In genomic region chr9:128339761-128340690, GRCh38 we compare ENCODE assay signal across 8 cellular contexts. TPM values are rescaled to one million over a fixed set of nuclear protein-coding genes. Genes with fewer than 3 reads are reported as not detected.
A peak's percentile ranks its signal among the peaks of the same experiment; 100 is the strongest.
DNase-seq lines count a peak whose midpoint lies in the region; ATAC-seq, FAIRE-seq and TF ChIP-seq lines count a peak whose summit lies in the region.

Gene SLC27A4, plus strand, starts transcription at chr9:128340527. Its CDS starts 2,606 bp downstream, at chr9:128343133.

- TF ChIP-seq CTCF in esophagus muscularis mucosa (IDR thresholded peaks at IDR 0.05) = peak in 1 of 3 experiments; percentile 29

- H3K4me3 ChIP-seq in CD8-positive, alpha-beta memory T cell (ENCODE audit: low read length) = peak within 1 kb of the TSS; percentile 75
- H3K4me3 ChIP-seq in esophagus muscularis mucosa (peak within 1 kb of the TSS; percentile 77 to 97 (median 90)), muscle layer of duodenum (ENCODE audit: low read depth in 1 of 2, low read length in 2 of 2) (peak within 1 kb of the TSS; percentile 81 to 87)

- peaks cover 6 to 13% (median 12%) of the 10 kb centered on the region in 3 donors for H3K4me1 Mint-ChIP-seq in CD8-positive, alpha-beta memory T cell
- H3K4me1 Mint-ChIP-seq in activated T-cell treated with anti-CD3 and anti-CD28 coated beads, Interleukin-2, amount 50 U/mL, for 4 hours (ENCODE audit: low read depth) = peaks cover 8% of the 10 kb centered on the region

- peak; percentile 86 for ATAC-seq in GM19455 (IDR thresholded peaks at IDR 0.05; ENCODE audit: unreplicated experiment)
- ATAC-seq in activated T-cell treated with anti-CD3 and anti-CD28 coated beads, Interleukin-2, amount 50 U/mL, for 4 hours = peak; percentile 96 to 97

- peaks cover 0 to 24% (median 0%) of the 10 kb centered on the region in 3 donors for H3K36me3 Mint-ChIP-seq in CD8-positive, alpha-beta memory T cell
- H3K36me3 Mint-ChIP-seq in activated T-cell treated with anti-CD3 and anti-CD28 coated beads, Interleukin-2, amount 50 U/mL, for 4 hours (ENCODE audit: insufficient read depth) = peaks cover 3% of the 10 kb centered on the region

- CTCF ChIA-PET in CD8-positive, alpha-beta memory T cell (lab: Charles Lee) = interaction anchor here (1.0 to 2.0 kb wide), 4 partner anchors 9 to 44 kb away, joined by 4 to 5 read pairs (median 4); no protein-coding TSS in a partner anchor

- no peaks in the 10 kb centered on the region for H3K9me3 Mint-ChIP-seq in CD8-positive, alpha-beta memory T cell
- H3K9me3 Mint-ChIP-seq in activated T-cell treated with anti-CD3 and anti-CD28 coated beads, Interleukin-2, amount 50 U/mL, for 4 hours = no peaks in the 10 kb centered on the region

- H3K4me3 Mint-ChIP-seq in CD8-positive, alpha-beta memory T cell = peak within 1 kb of the TSS; percentile 81 to 99 (median 92)
- H3K4me3 Mint-ChIP-seq in activated T-cell treated with anti-CD3 and anti-CD28 coated beads, Interleukin-2, amount 50 U/mL, for 4 hours = peak within 1 kb of the TSS; percentile 92

- DNase-seq in CD8-positive, alpha-beta memory T cell = peak; percentile 76 to 86 (median 81)
- DNase-seq in HTR-8/SVneo (ENCODE audit: insufficient read length, low spot score) = peak; percentile 69
- DNase-seq in activated T-cell treated with anti-CD3 and anti-CD28 coated beads, Interleukin-2, amount 50 U/mL, for 4 hours = peak; percentile 71
- no peak for DNase-seq in esophagus muscularis mucosa (ENCODE audit: extremely low spot score)
- DNase-seq in stimulated activated CD8-positive, alpha-beta memory T cell treated with anti-CD3 and anti-CD28 coated beads, Interleukin-7, amount 100 ng/mL, for 48 hours (ENCODE audit: extremely low read depth in 1 of 2, low read depth in 1 of 2) = peak; percentile 52 to 69

- H3K27me3 ChIP-seq in CD8-positive, alpha-beta memory T cell (ENCODE audit: insufficient read depth, low read length, poor library complexity, severe bottlenecking) = no peaks in the 10 kb centered on the region
- no peaks in the 10 kb centered on the region for H3K27me3 ChIP-seq in esophagus muscularis mucosa
- no peaks in the 10 kb centered on the region for H3K27me3 ChIP-seq in muscle layer of duodenum (ENCODE audit: low read depth, low read length)

- no peak for TF ChIP-seq EP300 in esophagus muscularis mucosa (IDR thresholded peaks at IDR 0.05)

- H3K4me1 ChIP-seq in CD8-positive, alpha-beta memory T cell (ENCODE audit: insufficient read depth, low read length) = peaks cover 13% of the 10 kb centered on the region
- H3K4me1 ChIP-seq in esophagus muscularis mucosa = peaks cover 4 to 26% (median 20%) of the 10 kb centered on the region in 4 donors
- H3K4me1 ChIP-seq in muscle layer of duodenum (ENCODE audit: control insufficient read depth in 1 of 2, insufficient read depth in 2 of 2, low read length in 2 of 2) = peaks cover 3 to 8% of the 10 kb centered on the region in 2 donors

- H3K27ac ChIP-seq in CD8-positive, alpha-beta memory T cell (ENCODE audit: low read depth, low read length) = peak within 1 kb of the TSS; percentile 59
- H3K27ac ChIP-seq in esophagus muscularis mucosa (replicated peaks in 1 of 4) (peak within 1 kb of the TSS; percentile 80 to 87 (median 85)), muscle layer of duodenum (ENCODE audit: low read length) (peak within 1 kb of the TSS; percentile 21)

- H3K27ac Mint-ChIP-seq in CD8-positive, alpha-beta memory T cell = peak within 1 kb of the TSS; percentile 86 to 98 (median 94)

- no peak for TF ChIP-seq POLR2A in esophagus muscularis mucosa (IDR thresholded peaks at IDR 0.05; ENCODE audit: low read depth)

- no peak for FAIRE-seq in HTR-8/SVneo (lab: Jason Lieb, UNC)

- no peaks in the 10 kb centered on the region for H3K27me3 Mint-ChIP-seq in CD8-positive, alpha-beta memory T cell
- H3K27me3 Mint-ChIP-seq in activated T-cell treated with anti-CD3 and anti-CD28 coated beads, Interleukin-2, amount 50 U/mL, for 4 hours (ENCODE audit: low read depth) = no peaks in the 10 kb centered on the region

- peaks cover 7% of the 10 kb centered on the region for H3K36me3 ChIP-seq in CD8-positive, alpha-beta memory T cell (ENCODE audit: insufficient read depth, low read length)
- peaks cover 23 to 31% (median 29%) of the 10 kb centered on the region in 4 donors for H3K36me3 ChIP-seq in esophagus muscularis mucosa
- peaks cover 12 to 30% of the 10 kb centered on the region in 2 donors for H3K36me3 ChIP-seq in muscle layer of duodenum (ENCODE audit: control insufficient read depth in 1 of 2, insufficient read depth in 2 of 2, low read length in 2 of 2)

- WGBS in esophagus muscularis mucosa = 65% methylated on average over 5 of the region's 75 CpGs

- H3K9me3 ChIP-seq in CD8-positive, alpha-beta memory T cell (ENCODE audit: low read length) = no peaks in the 10 kb centered on the region
- no peaks in the 10 kb centered on the region for H3K9me3 ChIP-seq in esophagus muscularis mucosa
- H3K9me3 ChIP-seq in muscle layer of duodenum (ENCODE audit: control insufficient read depth in 1 of 2, low read length in 2 of 2) = no peaks in the 10 kb centered on the region

- intact Hi-C loops in esophagus muscularis mucosa (cut with DNase I) = no loop called here

- POLR2A ChIA-PET in CD8-positive, alpha-beta memory T cell (lab: Charles Lee) = no interaction called here

TF ChIP-seq in PFSK-1, 5 proteins besides CTCF, POLR2A, EP300 and RAD21:
- TF ChIP-seq TAF1 (IDR thresholded peaks at IDR 0.05; ENCODE audit: borderline replicate concordance, insufficient read depth, low read length) (peak; percentile 58; the same call in 1 of the 2 replicates), SIN3A (IDR thresholded peaks at IDR 0.05; ENCODE audit: borderline replicate concordance, insufficient read depth, low read length) (no peak), FOXP2 (optimal IDR thresholded peaks at IDR 0.05; ENCODE audit: borderline replicate concordance, extremely low read depth, extremely low read length, insufficient read depth) (peak; percentile 21), POLR2AphosphoS5 (IDR thresholded peaks at IDR 0.05; ENCODE audit: low read depth, low read length) (no peak)

RNA-seq across cellular contexts. Expression of gene SLC27A4, which starts in this region (rescaled TPM):
- total RNA-seq in CD8-positive, alpha-beta memory T cell = 10 to 100 TPM; 41.2 to 46.0 TPM
- 11.2 TPM for polyA plus RNA-seq in CD8-positive, alpha-beta memory T cell
- polyA plus RNA-seq in PFSK-1 (2012; ENCODE audit: insufficient read length, low read depth) = 38.3 TPM
- total RNA-seq in activated T-cell treated with anti-CD3 and anti-CD28 coated beads, Interleukin-2, amount 50 U/mL, for 4 hours = 10 to 100 TPM; 51.3 to 59.0 (median 56.0) TPM
- 10 to 100 TPM; 15.8 to 35.6 (median 25.5) TPM for total RNA-seq in esophagus muscularis mucosa

Comparison
In these comparisons a context has a peak if more than half of its experiments do, and no peak if none do; other contexts are left out.
1. H3K27ac ChIP-seq: peak in every context shown above with its lines; median percentile 85 in esophagus muscularis mucosa; 59 in CD8-positive, alpha-beta memory T cell; 21 in muscle layer of duodenum.